ENCODE assay signal across 9 cellular contexts in genomic region chr18:44715841-44716240, GRCh38. TPM values are rescaled to one million over a fixed set of nuclear protein-coding genes. Genes with fewer than 3 reads are reported as not detected.
DNase-seq lines count a peak whose midpoint lies in the region; ATAC-seq and TF ChIP-seq lines count a peak whose summit lies in the region.
"Had no signal": no experiment of that assay in that cellular context is flagged by ENCODE, and none has a peak within 500 bp of the region (broad histone marks: within the 10 kb centered on the region; RNA-seq: fewer than 3 reads in every experiment).

No MANE protein-coding gene starts in this region.

- ATAC-seq in HG02973 (IDR thresholded peaks at IDR 0.05; ENCODE audit: unreplicated experiment) = no peak

- H2BK12ac ChIP-seq in mesenchymal stem cell (ENCODE audit: low read length in 2 of 2) = no peak overlapping the region

- no peak for TF ChIP-seq CTCF in RWPE1 (conservative IDR thresholded peaks at IDR 0.05; ENCODE audit: low read depth)
- TF ChIP-seq CTCF in type B pancreatic cell (conservative IDR thresholded peaks at IDR 0.05) = no peak

- H3K4me3 Mint-ChIP-seq in type B pancreatic cell = peak overlapping the region; percentile 34

- peak overlapping the region; percentile 68 for H2BK5ac ChIP-seq in mesenchymal stem cell (ENCODE audit: low read depth, low read length, poor library complexity, severe bottlenecking)

- POLR2A ChIA-PET in RWPE1 (lab: Yijun Ruan, JAX; ENCODE audit: low non-redundant PET) = no interaction called here

- peaks cover 29% of the 10 kb centered on the region for H3K4me1 Mint-ChIP-seq in type B pancreatic cell (ENCODE audit: unreplicated experiment)

- H3K27ac ChIP-seq in RWPE1 (peak overlapping the region; percentile 61), mesenchymal stem cell (ENCODE audit: low read length, poor library complexity, severe bottlenecking) (peak overlapping the region; percentile 75)

- H3K4ac ChIP-seq in mesenchymal stem cell (ENCODE audit: low read depth in 1 of 2, low read length in 2 of 2) = no peak overlapping the region

- no peaks in the 10 kb centered on the region for H3K9me3 ChIP-seq in mesenchymal stem cell (ENCODE audit: control insufficient read depth, low read length)

- no peak overlapping the region for H4K91ac ChIP-seq in mesenchymal stem cell (ENCODE audit: low read length)

- peak overlapping the region; percentile 69 for H3K9ac ChIP-seq in mesenchymal stem cell (ENCODE audit: low read length)

- H3K27me3 Mint-ChIP-seq in type B pancreatic cell = no peaks in the 10 kb centered on the region

- peaks cover 43% of the 10 kb centered on the region for H3K79me1 ChIP-seq in mesenchymal stem cell (replicated peaks; ENCODE audit: low read length, poor library complexity, severe bottlenecking)

- no peak overlapping the region for H3K14ac ChIP-seq in mesenchymal stem cell (ENCODE audit: low read length in 2 of 2)

- peak overlapping the region; percentile 62 for H3K27ac Mint-ChIP-seq in type B pancreatic cell

- DNase-seq in NCI-H1417 (lab: John Stamatoyannopoulos, UW) = peak; percentile 36 to 91 (median 58)
- no peak for DNase-seq in RWPE1 (ENCODE audit: low spot score)
- no peak for DNase-seq in mesenchymal stem cell
- DNase-seq in type B pancreatic cell (ENCODE audit: extremely low spot score, unreplicated experiment) = no peak
- no peak for DNase-seq in NOMO-1 treated with dmso at 0.1 percent for 144 hours (lab: John Stamatoyannopoulos, UW; ENCODE audit: unreplicated experiment)
- no peak for DNase-seq in activated CD8-positive, alpha-beta memory T cell treated with anti-CD3 and anti-CD28 coated beads, Interleukin-2, amount 50 U/mL, for 48 hours
- DNase-seq: GF-D8, small intestine had no signal

- H2AK5ac ChIP-seq in mesenchymal stem cell (ENCODE audit: low read length, severe bottlenecking) = peak overlapping the region; percentile 69

- WGBS in mesenchymal stem cell = 84% methylated on average over 6 of the region's 6 CpGs

- CTCF ChIA-PET in RWPE1 (lab: Yijun Ruan, JAX) = interaction anchor here (0.5 kb wide), 1 partner anchor 18 kb away, joined by 3 read pairs; no protein-coding TSS in a partner anchor

- no peak overlapping the region for H2AFZ ChIP-seq in mesenchymal stem cell (ENCODE audit: low read depth, low read length)

- peaks cover 18 to 22% of the 10 kb centered on the region in 2 experiments for H3K36me3 ChIP-seq in mesenchymal stem cell (ENCODE audit: control insufficient read depth in 1 of 2, insufficient read depth in 2 of 2, low read depth in 1 of 2, low read length in 2 of 2)

- no peak overlapping the region for H3K23ac ChIP-seq in mesenchymal stem cell (ENCODE audit: low read length in 2 of 2)

- peaks cover 9% of the 10 kb centered on the region for H3K4me1 ChIP-seq in mesenchymal stem cell (ENCODE audit: control insufficient read depth, insufficient read depth, low read depth, low read length)

- H3K9me3 Mint-ChIP-seq in type B pancreatic cell = no peaks in the 10 kb centered on the region

- H3K36me3 Mint-ChIP-seq in type B pancreatic cell = peaks cover 47% of the 10 kb centered on the region

- no peak overlapping the region for H3K4me2 ChIP-seq in mesenchymal stem cell (ENCODE audit: low read length, poor library complexity, severe bottlenecking)

- peak overlapping the region in 1 of 2 experiments; percentile 60 for H3K4me3 ChIP-seq in mesenchymal stem cell (ENCODE audit: insufficient read depth in 1 of 2, low read depth in 1 of 2, low read length in 2 of 2)

- no peaks in the 10 kb centered on the region for H3K27me3 ChIP-seq in mesenchymal stem cell (ENCODE audit: control insufficient read depth in 1 of 2, insufficient read depth in 1 of 2, low read length in 2 of 2)

- H2BK120ac ChIP-seq in mesenchymal stem cell (ENCODE audit: low read depth, low read length) = no peak overlapping the region

- no peak overlapping the region for H3K18ac ChIP-seq in mesenchymal stem cell (ENCODE audit: low read depth in 1 of 2, low read length in 2 of 2)

- no peak overlapping the region for H2BK15ac ChIP-seq in mesenchymal stem cell (ENCODE audit: low read depth, poor library complexity, severe bottlenecking)

- no peak overlapping the region for H4K8ac ChIP-seq in mesenchymal stem cell (ENCODE audit: low read length)

RNA-seq across cellular contexts. Expression of gene SETBP1, which starts 35.2 kb away (rescaled TPM):
- polyA plus RNA-seq in mesenchymal stem cell (2013, experiment 1 of 2) = 4.5 TPM
- 4.5 TPM for polyA plus RNA-seq in mesenchymal stem cell (2013, experiment 2 of 2)
- 17.3 and 62.7 TPM in 2 replicates for total RNA-seq in type B pancreatic cell (ENCODE audit: low replicate concordance)

Comparison
In these comparisons a context has a peak if more than half of its experiments do, and no peak if none do; other contexts are left out.
1. DNase-seq: peak in NCI-H1417 (3 of 3); none in RWPE1 (single experiment), mesenchymal stem cell (single experiment), type B pancreatic cell (single experiment), NOMO-1 treated with dmso at 0.1 percent for 144 hours (single experiment) and activated CD8-positive, alpha-beta memory T cell treated with anti-CD3 and anti-CD28 coated beads, Interleukin-2, amount 50 U/mL, for 48 hours (single experiment).